20 cellular contexts compared by ENCODE assay signal in genomic region chr14:75049136-75049535, GRCh38. TPM values are rescaled to one million over a fixed set of nuclear protein-coding genes. Genes with fewer than 3 reads are reported as not detected.
A peak's percentile ranks its signal among the peaks of the same experiment; 100 is the strongest.
DNase-seq lines count a peak whose midpoint lies in the region; ATAC-seq and TF ChIP-seq lines count a peak whose summit lies in the region.
"Had no signal": no experiment of that assay in that cellular context is flagged by ENCODE, and none has a peak within 500 bp of the region (broad histone marks: within the 10 kb centered on the region; RNA-seq: fewer than 3 reads in every experiment).

No MANE protein-coding gene starts in this region.

- peaks cover 5% of the 10 kb centered on the region for H4K20me1 ChIP-seq in Loucy (ENCODE audit: insufficient read depth, low read length, poor library complexity, severe bottlenecking)

- H3K27me3 ChIP-seq in Loucy (ENCODE audit: insufficient read depth, low read length, poor library complexity, severe bottlenecking): no peaks in the 10 kb centered on the region
- H3K27me3 ChIP-seq in esophagus squamous epithelium: no peaks in the 10 kb centered on the region
- H3K27me3 ChIP-seq in suprapubic skin: no peaks in the 10 kb centered on the region
- H3K27me3 ChIP-seq: foreskin keratinocyte, MG63 had no signal

- H3K36me3 ChIP-seq in Loucy (ENCODE audit: insufficient read depth, low read length) (no peaks in the 10 kb centered on the region), esophagus squamous epithelium (no peaks in the 10 kb centered on the region), suprapubic skin (no peaks in the 10 kb centered on the region)

- H3K9me3 ChIP-seq in Loucy (ENCODE audit: insufficient read depth, low read depth, low read length) (no peaks in the 10 kb centered on the region), esophagus squamous epithelium (no peaks in the 10 kb centered on the region), suprapubic skin (no peaks in the 10 kb centered on the region)
- H3K9me3 ChIP-seq: MG63 had no signal

- no peaks in the 10 kb centered on the region for H3K27me3 Mint-ChIP-seq in activated T-cell treated with anti-CD3 and anti-CD28 coated beads, Interleukin-2, amount 50 U/mL, for 24 hours
- H3K27me3 Mint-ChIP-seq: activated naive CD8-positive, alpha-beta T cell treated with anti-CD3 and anti-CD28 coated beads, Interleukin-2, amount 10 ng/mL, durations not matched to agents 7 days and 5 days; central memory CD8-positive, alpha-beta T cell; naive B cell had no signal

- peak overlapping the region; percentile 80 for H3K4me2 ChIP-seq in Loucy (ENCODE audit: low read depth, low read length, poor library complexity, severe bottlenecking)

- no peak for TF ChIP-seq POLR2A in esophagus squamous epithelium (IDR thresholded peaks at IDR 0.05)
- no peak for TF ChIP-seq POLR2A in suprapubic skin (IDR thresholded peaks at IDR 0.05)

- H3K36me3 Mint-ChIP-seq in activated T-cell treated with anti-CD3 and anti-CD28 coated beads, Interleukin-2, amount 50 U/mL, for 24 hours (ENCODE audit: low read depth): peaks cover 83% of the 10 kb centered on the region
- H3K36me3 Mint-ChIP-seq: naive B cell had no signal

- no peak for TF ChIP-seq CTCF in Loucy (conservative IDR thresholded peaks at IDR 0.05; ENCODE audit: low read length)
- no peak for TF ChIP-seq CTCF in esophagus squamous epithelium (IDR thresholded peaks at IDR 0.05)
- TF ChIP-seq CTCF in suprapubic skin (IDR thresholded peaks at IDR 0.05): no peak

- H3K4me3 Mint-ChIP-seq in activated T-cell treated with anti-CD3 and anti-CD28 coated beads, Interleukin-2, amount 50 U/mL, for 24 hours: no peak overlapping the region
- H3K4me3 Mint-ChIP-seq: activated CD8-positive, alpha-beta T cell treated with anti-CD3 and anti-CD28 coated beads, Interleukin-2, amount 10 ng/mL, durations not matched to agents 7 days and 5 days; activated naive CD8-positive, alpha-beta T cell treated with anti-CD3 and anti-CD28 coated beads, Interleukin-2, amount 10 ng/mL, durations not matched to agents 7 days and 5 days had no signal

- peak overlapping the region in 3 of 4 donors; percentile 49 to 94 (median 84) for H3K27ac ChIP-seq in esophagus squamous epithelium
- H3K27ac ChIP-seq in suprapubic skin: peak overlapping the region; percentile 86
- H3K27ac ChIP-seq: foreskin keratinocyte had no signal

- no peaks in the 10 kb centered on the region for H3K9me2 ChIP-seq in Loucy (replicated peaks; ENCODE audit: low read depth, low read length)

- DNase-seq in esophagus squamous epithelium (lab: John Stamatoyannopoulos, UW): no peak
- DNase-seq in midbrain (lab: John Stamatoyannopoulos, UW): peak; percentile 69
- no peak for DNase-seq in suprapubic skin (ENCODE audit: low spot score in 2 of 2)
- DNase-seq in central memory CD4-positive, alpha-beta T cell: no peak
- DNase-seq in activated T-cell treated with anti-CD3 and anti-CD28 coated beads, Interleukin-2, amount 50 U/mL, for 24 hours: no peak
- DNase-seq in SKM-1 (lab: John Stamatoyannopoulos, UW; ENCODE audit: unreplicated experiment): no peak
- DNase-seq: activated CD8-positive, alpha-beta T cell treated with anti-CD3 and anti-CD28 coated beads, Interleukin-2, amount 10 ng/mL, durations not matched to agents 7 days and 5 days; activated naive CD8-positive, alpha-beta T cell treated with anti-CD3 and anti-CD28 coated beads, Interleukin-2, amount 10 ng/mL, durations not matched to agents 7 days and 5 days; activated T-cell treated with anti-CD3 and anti-CD28 coated beads, Interleukin-2, amount 50 U/mL, for 72 hours; foreskin keratinocyte; MG63; naive B cell; NCI-H1694 treated with DMSO at 0.1 percent for 48 hours; SHP77; T-helper 2 cell had no signal

- peak overlapping the region; percentile 1 for H3K9ac ChIP-seq in Loucy (ENCODE audit: low read depth, low read length, poor library complexity, severe bottlenecking)

- peaks cover 87% of the 10 kb centered on the region for H3K4me1 Mint-ChIP-seq in activated T-cell treated with anti-CD3 and anti-CD28 coated beads, Interleukin-2, amount 50 U/mL, for 24 hours (ENCODE audit: low read depth)

- peaks cover 20% of the 10 kb centered on the region for H3K79me2 ChIP-seq in Loucy (ENCODE audit: insufficient read depth, low read length)

- TF ChIP-seq EP300 in suprapubic skin (IDR thresholded peaks at IDR 0.05): no peak

- 0 out of 2 replicates have a peak, but pooled peaks cover 12% of the 10 kb centered on the region for H3F3A ChIP-seq in Loucy (ENCODE audit: low read depth)

- H2AFZ ChIP-seq in Loucy (ENCODE audit: low read length): no peak overlapping the region

- intact Hi-C loops in esophagus squamous epithelium (cut with DNase I): no loop called here

- WGBS in esophagus squamous epithelium, 2 donors: 74 to 83% methylated on average over 5 of the region's 5 CpGs
- 45% methylated on average over 5 of the region's 5 CpGs for WGBS in suprapubic skin

- H3K27ac Mint-ChIP-seq in activated T-cell treated with anti-CD3 and anti-CD28 coated beads, Interleukin-2, amount 50 U/mL, for 24 hours: no peak overlapping the region
- H3K27ac Mint-ChIP-seq: activated CD8-positive, alpha-beta T cell treated with anti-CD3 and anti-CD28 coated beads, Interleukin-2, amount 10 ng/mL, durations not matched to agents 7 days and 5 days; activated naive CD8-positive, alpha-beta T cell treated with anti-CD3 and anti-CD28 coated beads, Interleukin-2, amount 10 ng/mL, durations not matched to agents 7 days and 5 days had no signal

- H3K9me3 Mint-ChIP-seq in activated T-cell treated with anti-CD3 and anti-CD28 coated beads, Interleukin-2, amount 50 U/mL, for 24 hours: no peaks in the 10 kb centered on the region
- H3K9me3 Mint-ChIP-seq: activated naive CD8-positive, alpha-beta T cell treated with anti-CD3 and anti-CD28 coated beads, Interleukin-2, amount 10 ng/mL, durations not matched to agents 7 days and 5 days; activated T-cell treated with anti-CD3 and anti-CD28 coated beads, Interleukin-2, amount 50 U/mL, for 72 hours; central memory CD8-positive, alpha-beta T cell; naive B cell had no signal

- H3K4me3 ChIP-seq in Loucy (ENCODE audit: low read length, poor library complexity, severe bottlenecking) (no peak overlapping the region), esophagus squamous epithelium (no peak overlapping the region), suprapubic skin (no peak overlapping the region)
- H3K4me3 ChIP-seq: GM12878, MG63 had no signal

- H3K4me1 ChIP-seq in Loucy (ENCODE audit: insufficient read depth, low read length, poor library complexity, severe bottlenecking): peaks cover 25% of the 10 kb centered on the region
- H3K4me1 ChIP-seq in esophagus squamous epithelium: peaks cover 0 to 78% (median 29%) of the 10 kb centered on the region in 3 donors
- peaks cover 49% of the 10 kb centered on the region for H3K4me1 ChIP-seq in suprapubic skin

- ATAC-seq in GM18867 (IDR thresholded peaks at IDR 0.05; ENCODE audit: unreplicated experiment): no peak
- ATAC-seq: activated CD8-positive, alpha-beta T cell treated with anti-CD3 and anti-CD28 coated beads, Interleukin-2, amount 10 ng/mL, durations not matched to agents 7 days and 5 days; activated T-cell treated with anti-CD3 and anti-CD28 coated beads, Interleukin-2, amount 50 U/mL, for 72 hours; foreskin keratinocyte; GM12878; left lobe of liver had no signal

RNA-seq across cellular contexts. Expression of gene MLH3, which starts 2.1 kb away (rescaled TPM):
- total RNA-seq in esophagus squamous epithelium (10 to 100 TPM in 3 of 4 donors, 1 to 10 TPM in 1; 8.4 to 39.7 (median 11.0) TPM), suprapubic skin (10 to 100 TPM in 3 of 4 donors, 1 to 10 TPM in 1; 8.6 to 27.0 (median 14.1) TPM)

RNA-seq across cellular contexts. Expression of gene ACYP1, which starts 14.7 kb away (rescaled TPM):
- total RNA-seq in esophagus squamous epithelium: 10 to 100 TPM; 11.0 to 28.0 (median 15.4) TPM
- 10 to 100 TPM; 19.2 to 40.6 (median 23.0) TPM for total RNA-seq in suprapubic skin

RNA-seq across cellular contexts. Expression of gene ZC2HC1C, which starts 20.3 kb away (rescaled TPM):
- total RNA-seq in esophagus squamous epithelium: 1 to 10 TPM in 3 of 4 donors, under 1 TPM in 1; 0.64 to 5.0 (median 2.2) TPM
- 1 to 10 TPM in 2 of 4 donors, under 1 TPM in 2; 0.32 to 5.9 (median 1.2) TPM for total RNA-seq in suprapubic skin

RNA-seq across cellular contexts. Expression of gene EIF2B2, which starts 46.4 kb away (rescaled TPM):
- total RNA-seq in esophagus squamous epithelium: 10 to 100 TPM; 27.8 to 41.0 (median 39.0) TPM
- total RNA-seq in suprapubic skin: 10 to 100 TPM; 28.9 to 46.2 (median 33.8) TPM
